In the genomic region with DNA sequence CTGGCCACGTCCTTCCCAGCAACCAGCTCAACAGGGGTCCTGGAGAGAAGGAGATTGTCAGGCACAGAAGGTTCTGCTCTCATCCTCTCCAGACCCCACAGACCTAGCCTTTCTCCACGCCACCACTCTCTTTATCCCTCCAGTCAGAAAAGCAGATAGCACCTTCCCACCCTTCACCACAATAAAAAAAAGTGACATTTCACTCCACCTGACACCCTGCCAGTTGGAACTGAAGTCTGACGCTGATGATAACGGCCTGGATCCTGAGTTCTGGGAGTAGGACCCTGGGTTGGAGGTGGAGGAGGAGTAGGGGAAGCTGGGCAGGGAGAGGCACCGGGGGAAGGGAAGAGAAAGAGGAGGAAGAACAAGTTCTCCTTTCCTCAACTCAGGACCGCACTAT, we compare ENCODE assay signal across 1 cellular context.
TF ChIP-seq lines count a peak whose summit lies in the region.

No MANE protein-coding gene starts in this region.

TF ChIP-seq in K562, 482 proteins besides CTCF, POLR2A, EP300 and RAD21 (continued from another document):
- TF ChIP-seq, protein P1, sequence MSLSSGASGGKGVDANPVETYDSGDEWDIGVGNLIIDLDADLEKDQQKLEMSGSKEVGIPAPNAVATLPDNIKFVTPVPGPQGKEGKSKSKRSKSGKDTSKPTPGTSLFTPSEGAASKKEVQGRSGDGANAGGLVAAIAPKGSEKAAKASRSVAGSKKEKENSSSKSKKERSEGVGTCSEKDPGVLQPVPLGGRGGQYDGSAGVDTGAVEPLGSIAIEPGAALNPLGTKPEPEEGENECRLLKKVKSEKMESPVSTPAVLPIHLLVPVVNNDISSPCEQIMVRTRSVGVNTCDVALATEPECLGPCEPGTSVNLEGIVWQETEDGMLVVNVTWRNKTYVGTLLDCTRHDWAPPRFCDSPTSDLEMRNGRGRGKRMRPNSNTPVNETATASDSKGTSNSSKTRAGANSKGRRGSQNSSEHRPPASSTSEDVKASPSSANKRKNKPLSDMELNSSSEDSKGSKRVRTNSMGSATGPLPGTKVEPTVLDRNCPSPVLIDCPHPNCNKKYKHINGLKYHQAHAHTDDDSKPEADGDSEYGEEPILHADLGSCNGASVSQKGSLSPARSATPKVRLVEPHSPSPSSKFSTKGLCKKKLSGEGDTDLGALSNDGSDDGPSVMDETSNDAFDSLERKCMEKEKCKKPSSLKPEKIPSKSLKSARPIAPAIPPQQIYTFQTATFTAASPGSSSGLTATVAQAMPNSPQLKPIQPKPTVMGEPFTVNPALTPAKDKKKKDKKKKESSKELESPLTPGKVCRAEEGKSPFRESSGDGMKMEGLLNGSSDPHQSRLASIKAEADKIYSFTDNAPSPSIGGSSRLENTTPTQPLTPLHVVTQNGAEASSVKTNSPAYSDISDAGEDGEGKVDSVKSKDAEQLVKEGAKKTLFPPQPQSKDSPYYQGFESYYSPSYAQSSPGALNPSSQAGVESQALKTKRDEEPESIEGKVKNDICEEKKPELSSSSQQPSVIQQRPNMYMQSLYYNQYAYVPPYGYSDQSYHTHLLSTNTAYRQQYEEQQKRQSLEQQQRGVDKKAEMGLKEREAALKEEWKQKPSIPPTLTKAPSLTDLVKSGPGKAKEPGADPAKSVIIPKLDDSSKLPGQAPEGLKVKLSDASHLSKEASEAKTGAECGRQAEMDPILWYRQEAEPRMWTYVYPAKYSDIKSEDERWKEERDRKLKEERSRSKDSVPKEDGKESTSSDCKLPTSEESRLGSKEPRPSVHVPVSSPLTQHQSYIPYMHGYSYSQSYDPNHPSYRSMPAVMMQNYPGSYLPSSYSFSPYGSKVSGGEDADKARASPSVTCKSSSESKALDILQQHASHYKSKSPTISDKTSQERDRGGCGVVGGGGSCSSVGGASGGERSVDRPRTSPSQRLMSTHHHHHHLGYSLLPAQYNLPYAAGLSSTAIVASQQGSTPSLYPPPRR (CRISPR knock-in tag; IDR thresholded peaks at IDR 0.05; ENCODE audit: borderline replicate concordance), result 0 out of 2 replicates have a peak, but pooled peaks have one; percentile 9
- TF ChIP-seq CBFA2T2 (conservative IDR thresholded peaks at IDR 0.05), result peak; percentile 92
- TF ChIP-seq PHF8 (IDR thresholded peaks at IDR 0.05; ENCODE audit: borderline replicate concordance, low read length), result no peak
- no peak for TF ChIP-seq RAD51 (IDR thresholded peaks at IDR 0.05; ENCODE audit: borderline replicate concordance, low read depth)
- TF ChIP-seq, protein P2, sequence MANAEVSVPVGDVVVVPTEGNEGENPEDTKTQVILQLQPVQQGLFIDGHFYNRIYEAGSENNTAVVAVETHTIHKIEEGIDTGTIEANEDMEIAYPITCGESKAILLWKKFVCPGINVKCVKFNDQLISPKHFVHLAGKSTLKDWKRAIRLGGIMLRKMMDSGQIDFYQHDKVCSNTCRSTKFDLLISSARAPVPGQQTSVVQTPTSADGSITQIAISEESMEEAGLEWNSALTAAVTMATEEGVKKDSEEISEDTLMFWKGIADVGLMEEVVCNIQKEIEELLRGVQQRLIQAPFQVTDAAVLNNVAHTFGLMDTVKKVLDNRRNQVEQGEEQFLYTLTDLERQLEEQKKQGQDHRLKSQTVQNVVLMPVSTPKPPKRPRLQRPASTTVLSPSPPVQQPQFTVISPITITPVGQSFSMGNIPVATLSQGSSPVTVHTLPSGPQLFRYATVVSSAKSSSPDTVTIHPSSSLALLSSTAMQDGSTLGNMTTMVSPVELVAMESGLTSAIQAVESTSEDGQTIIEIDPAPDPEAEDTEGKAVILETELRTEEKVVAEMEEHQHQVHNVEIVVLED (CRISPR knock-in tag; IDR thresholded peaks at IDR 0.05), result no peak
- TF ChIP-seq ZNF717 (CRISPR knock-in tag; IDR thresholded peaks at IDR 0.05), result no peak
- TF ChIP-seq TBP (optimal IDR thresholded peaks at IDR 0.05; ENCODE audit: low read depth, low read length), result no peak
- TF ChIP-seq ZNF217 (CRISPR knock-in tag; IDR thresholded peaks at IDR 0.05), result no peak
- TF ChIP-seq ZNF212 (CRISPR knock-in tag; IDR thresholded peaks at IDR 0.05), result no peak
- TF ChIP-seq GATA2 (CRISPR knock-in tag; IDR thresholded peaks at IDR 0.05), result no peak; the same call in 1 of the 2 replicates
- TF ChIP-seq EWSR1 (IDR thresholded peaks at IDR 0.05; ENCODE audit: borderline replicate concordance, low read depth, partially characterized antibody), result no peak
- no peak for TF ChIP-seq STAG1 (CRISPR knock-in tag; IDR thresholded peaks at IDR 0.05; ENCODE audit: borderline replicate concordance)
TF ChIP-seq in K562: peak in this region for 45.
